In the genomic region with DNA sequence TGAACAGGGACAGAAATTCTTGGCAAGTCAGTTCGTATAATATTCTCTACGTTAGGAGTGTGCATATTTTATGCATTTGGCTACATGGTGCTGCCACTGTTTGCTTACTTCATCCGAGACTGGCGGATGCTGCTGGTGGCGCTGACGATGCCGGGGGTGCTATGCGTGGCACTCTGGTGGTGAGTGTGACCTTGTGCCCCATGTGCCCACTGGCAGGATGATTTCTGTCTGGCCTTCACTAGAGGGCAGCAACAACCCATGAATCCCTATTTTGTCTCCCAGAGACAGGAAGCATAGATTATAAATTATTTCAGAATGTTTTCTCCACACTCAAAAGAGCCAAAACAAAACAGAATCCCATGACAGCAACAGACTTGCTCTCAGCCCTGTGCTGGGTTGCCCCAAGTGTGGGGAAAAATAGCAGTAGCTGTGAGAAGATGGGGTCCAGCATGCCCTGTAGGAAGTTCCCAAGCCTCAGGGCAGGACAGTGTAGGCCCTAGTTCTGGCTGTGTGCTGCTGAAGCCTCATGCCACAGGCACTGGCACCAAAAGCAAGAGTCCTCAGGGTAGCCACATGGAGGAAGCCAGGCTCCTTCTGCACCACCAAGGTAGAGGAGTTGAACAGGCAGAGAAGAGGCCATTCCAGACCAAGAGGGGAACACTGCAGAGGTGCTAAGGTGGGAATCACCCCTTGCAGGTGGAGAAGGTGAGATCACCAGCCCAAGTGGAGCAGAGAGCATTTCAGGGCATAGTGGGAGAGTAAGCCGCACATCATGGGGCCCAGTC, we compare ENCODE assay signal across 8 cellular contexts. TPM values are rescaled to one million over a fixed set of nuclear protein-coding genes. Genes with fewer than 3 reads are reported as not detected.
DNase-seq lines count a peak whose midpoint lies in the region; ATAC-seq, FAIRE-seq and TF ChIP-seq lines count a peak whose summit lies in the region.

No MANE protein-coding gene starts in this region.

- TF ChIP-seq EP300 in sigmoid colon (IDR thresholded peaks at IDR 0.05), result no peak

- WGBS in sigmoid colon, 2 donors, result 32 to 35% methylated on average over 9 of the region's 9 CpGs

- H3K9ac ChIP-seq in SU-DHL-6 (ENCODE audit: low read length) (no peak overlapping the region), adipocyte (ENCODE audit: low read length) (peak overlapping the region; percentile 44)

- intact Hi-C loops in left ventricle myocardium inferior (cut with micrococcal nuclease), result loop anchor here (2.0 kb wide), 1 partner anchor 115 kb away; no protein-coding TSS in a partner anchor
- intact Hi-C loops in sigmoid colon (cut with DNase I), result loop anchor here (1.0 to 10.0 kb wide), 4 partner anchors 116 to 437 kb away; a partner anchor contains a TSS

- H3K36me3 ChIP-seq in SU-DHL-6 (ENCODE audit: low read length) (no peaks in the 10 kb centered on the region), adipocyte (ENCODE audit: control insufficient read depth, insufficient read depth, low read length, severe bottlenecking) (no peaks in the 10 kb centered on the region), left ventricle myocardium inferior (no peaks in the 10 kb centered on the region), sigmoid colon (peaks cover 0 to 11% (median 0%) of the 10 kb centered on the region in 4 donors)

- H3K4me1 ChIP-seq in adipocyte (ENCODE audit: control insufficient read depth, insufficient read depth, low read length) (peaks cover 46% of the 10 kb centered on the region), left ventricle myocardium inferior (peaks cover 71% of the 10 kb centered on the region), sigmoid colon (peaks cover 0 to 56% (median 54%) of the 10 kb centered on the region in 4 donors)

- DNase-seq in GDM1 (lab: John Stamatoyannopoulos, UW) (peak; percentile 51), HTR-8/SVneo (ENCODE audit: insufficient read length, low spot score) (peak; percentile 73), adipocyte (ENCODE audit: low read depth) (peak; percentile 87), left ventricle myocardium inferior (no peak), sigmoid colon (no peak), mesenteric fat pad (ENCODE audit: low spot score) (no peak)

- H3K4me2 ChIP-seq in SU-DHL-6 (ENCODE audit: low read depth, low read length, poor library complexity, severe bottlenecking), result no peak overlapping the region

- H3K9me3 ChIP-seq in SU-DHL-6 (ENCODE audit: insufficient read depth, low read length) (no peaks in the 10 kb centered on the region), adipocyte (ENCODE audit: control insufficient read depth, low read length) (no peaks in the 10 kb centered on the region), left ventricle myocardium inferior (replicated peaks) (no peaks in the 10 kb centered on the region), sigmoid colon (no peaks in the 10 kb centered on the region)

- no peaks in the 10 kb centered on the region for H3K79me2 ChIP-seq in SU-DHL-6 (ENCODE audit: insufficient read depth, low read length)

- peak overlapping the region; percentile 77 for H2AFZ ChIP-seq in SU-DHL-6 (ENCODE audit: low read depth, low read length, severe bottlenecking)

- H4K20me1 ChIP-seq in SU-DHL-6 (ENCODE audit: low read depth, low read length), result no peaks in the 10 kb centered on the region

- TF ChIP-seq CTCF in SU-DHL-6 (IDR thresholded peaks at IDR 0.05; ENCODE audit: insufficient read depth, low read length, poor library complexity, severe bottlenecking), result peak; percentile 43
- TF ChIP-seq CTCF in left ventricle myocardium inferior (IDR thresholded peaks at IDR 0.05; ENCODE audit: borderline replicate concordance), result peak; percentile 80
- TF ChIP-seq CTCF in sigmoid colon (IDR thresholded peaks at IDR 0.05), result peak; percentile 68 to 78 (median 72)

- H3K4me3 ChIP-seq in SU-DHL-6 (ENCODE audit: insufficient read depth, low read length, poor library complexity, severe bottlenecking), result no peak overlapping the region
- no peak overlapping the region for H3K4me3 ChIP-seq in adipocyte (ENCODE audit: low read length)
- no peak overlapping the region for H3K4me3 ChIP-seq in left ventricle myocardium inferior
- no peak overlapping the region for H3K4me3 ChIP-seq in sigmoid colon

- ATAC-seq in GM21737 (IDR thresholded peaks at IDR 0.05; ENCODE audit: unreplicated experiment), result no peak

- no peaks in the 10 kb centered on the region for H3K27me3 ChIP-seq in SU-DHL-6 (ENCODE audit: low read length)
- H3K27me3 ChIP-seq in adipocyte (replicated peaks; ENCODE audit: control insufficient read depth, insufficient read depth, low read length), result no peaks in the 10 kb centered on the region
- H3K27me3 ChIP-seq in left ventricle myocardium inferior (ENCODE audit: low read depth), result no peaks in the 10 kb centered on the region
- H3K27me3 ChIP-seq in sigmoid colon, result no peaks in the 10 kb centered on the region

- no peaks in the 10 kb centered on the region for H3F3A ChIP-seq in SU-DHL-6 (ENCODE audit: insufficient read depth)

- TF ChIP-seq POLR2A in sigmoid colon (IDR thresholded peaks at IDR 0.05), result no peak

- no peak overlapping the region for H3K27ac ChIP-seq in SU-DHL-6 (ENCODE audit: low read depth, low read length)
- H3K27ac ChIP-seq in left ventricle myocardium inferior (replicated peaks), result peak overlapping the region; percentile 92
- H3K27ac ChIP-seq in sigmoid colon, result peak overlapping the region; percentile 91 to 94 (median 92)

- no peaks in the 10 kb centered on the region for H3K9me2 ChIP-seq in SU-DHL-6 (replicated peaks; ENCODE audit: insufficient read depth, low read length)

- FAIRE-seq in HTR-8/SVneo (lab: Jason Lieb, UNC), result peak; percentile 63

RNA-seq across cellular contexts. Expression of a gene that starts 16.0 kb away (rescaled TPM):
- total RNA-seq in left ventricle myocardium inferior, result 20.8 TPM
- 1 to 10 TPM; 3.6 to 9.9 (median 6.3) TPM for total RNA-seq in sigmoid colon
- polyA plus RNA-seq in sigmoid colon, result 10 to 100 TPM in 1 of 3 donors, 1 to 10 TPM in 2; 6.0 to 11.9 (median 9.0) TPM
- total RNA-seq in mesenteric fat pad, result 20.6 TPM

Comparison
In these comparisons a context has a peak if more than half of its experiments do, and no peak if none do; other contexts are left out.
1. DNase-seq: peak in GDM1 (single experiment), HTR-8/SVneo (single experiment) and adipocyte (single experiment); none in left ventricle myocardium inferior (single experiment), sigmoid colon (single experiment) and mesenteric fat pad (single experiment).
2. Peak in every context shown above with its lines, with median percentiles within 50 percentile points of each other: CTCF ChIP-seq.